1 cellular context compared by ENCODE assay signal in the genomic region with DNA sequence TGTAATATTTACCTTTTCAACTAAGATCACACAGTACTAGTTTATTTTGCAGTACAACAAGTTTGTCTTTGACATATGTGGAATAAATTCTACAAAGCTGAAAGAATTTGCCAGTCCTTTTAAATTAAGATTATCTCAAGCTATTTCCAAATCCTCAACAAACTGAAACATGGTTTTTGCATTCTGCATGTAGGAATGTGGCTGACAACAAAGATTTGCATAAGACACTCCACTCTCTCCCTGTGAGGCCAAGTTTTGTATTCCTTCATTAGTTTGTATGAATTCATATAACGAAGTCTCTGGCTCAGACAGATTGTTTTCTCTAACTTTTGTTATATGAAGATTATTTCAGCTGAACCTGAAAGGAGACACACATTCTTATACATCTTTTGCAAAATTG.
TF ChIP-seq lines count a peak whose summit lies in the region.

No MANE protein-coding gene starts in this region.

TF ChIP-seq in WTC11, 78 proteins besides CTCF, POLR2A, EP300 and RAD21 (continued from another document):
- TF ChIP-seq, protein P1, sequence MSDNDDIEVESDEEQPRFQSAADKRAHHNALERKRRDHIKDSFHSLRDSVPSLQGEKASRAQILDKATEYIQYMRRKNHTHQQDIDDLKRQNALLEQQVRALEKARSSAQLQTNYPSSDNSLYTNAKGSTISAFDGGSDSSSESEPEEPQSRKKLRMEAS (CRISPR knock-in tag; IDR thresholded peaks at IDR 0.05), result no peak
- TF ChIP-seq ZNF416 (CRISPR knock-in tag; IDR thresholded peaks at IDR 0.05), result no peak
- TF ChIP-seq OVOL2 (CRISPR knock-in tag; IDR thresholded peaks at IDR 0.05; ENCODE audit: borderline replicate concordance), result no peak
- TF ChIP-seq, protein P2, sequence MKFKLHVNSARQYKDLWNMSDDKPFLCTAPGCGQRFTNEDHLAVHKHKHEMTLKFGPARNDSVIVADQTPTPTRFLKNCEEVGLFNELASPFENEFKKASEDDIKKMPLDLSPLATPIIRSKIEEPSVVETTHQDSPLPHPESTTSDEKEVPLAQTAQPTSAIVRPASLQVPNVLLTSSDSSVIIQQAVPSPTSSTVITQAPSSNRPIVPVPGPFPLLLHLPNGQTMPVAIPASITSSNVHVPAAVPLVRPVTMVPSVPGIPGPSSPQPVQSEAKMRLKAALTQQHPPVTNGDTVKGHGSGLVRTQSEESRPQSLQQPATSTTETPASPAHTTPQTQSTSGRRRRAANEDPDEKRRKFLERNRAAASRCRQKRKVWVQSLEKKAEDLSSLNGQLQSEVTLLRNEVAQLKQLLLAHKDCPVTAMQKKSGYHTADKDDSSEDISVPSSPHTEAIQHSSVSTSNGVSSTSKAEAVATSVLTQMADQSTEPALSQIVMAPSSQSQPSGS (CRISPR knock-in tag; IDR thresholded peaks at IDR 0.05; ENCODE audit: borderline replicate concordance, low read depth), result no peak
- TF ChIP-seq GRHL2 (CRISPR knock-in tag; IDR thresholded peaks at IDR 0.05; ENCODE audit: insufficient replicate concordance, severe bottlenecking), result no peak
